ENCODE assay signal across 29 cellular contexts in genomic region chr3:173823911-173824460, GRCh38.
DNase-seq lines count a peak whose midpoint lies in the region; TF ChIP-seq lines count a peak whose summit lies in the region.
"Had no signal": no experiment of that assay in that cellular context is flagged by ENCODE, and none has a peak within 500 bp of the region (broad histone marks: within the 10 kb centered on the region; RNA-seq: fewer than 3 reads in every experiment).

No MANE protein-coding gene starts in this region.

- H3K27ac Mint-ChIP-seq in HFFc6 = no peak overlapping the region
- H3K27ac Mint-ChIP-seq: activated CD8-positive, alpha-beta T cell treated with anti-CD3 and anti-CD28 coated beads for 36 hours; activated naive CD4-positive, alpha-beta T cell treated with anti-CD3 and anti-CD28 coated beads, Interleukin-2, amount 50 U/mL, for 72 hours; activated T-helper 2 cell treated with anti-CD3 and anti-CD28 coated beads, Interferon-gamma antibody, Interleukin-2, Interleukin-4, amounts not matched to agents 10 μg/mL and 5 μg/mL and 100 μg/mL, durations not matched to agents 14 hours and 24 hours and 36 hours; natural killer cell treated with Interleukin-12 subunit alpha and Interleukin-12 subunit beta and Interleukin-15 and Interleukin-18, amount 100 ng/mL, for 72 hours; stimulated activated memory B cell treated with anti-CD40 and anti-IgM and Interleukin-4, amounts not matched to agents 10 μg/mL and 1 μg/mL and 100 μg/mL, for 72 hours had no signal

- peaks cover 55% of the 10 kb centered on the region for H3K4me1 Mint-ChIP-seq in HFFc6 (ENCODE audit: low read depth)
- H3K4me1 Mint-ChIP-seq: stimulated activated memory B cell treated with anti-CD40 and anti-IgM and Interleukin-4, amounts not matched to agents 10 μg/mL and 1 μg/mL and 100 μg/mL, for 72 hours had no signal

- no peaks in the 10 kb centered on the region for H3K9me3 Mint-ChIP-seq in HFFc6

- no peak for TF ChIP-seq CTCF in HFFc6 (IDR thresholded peaks at IDR 0.05)
- TF ChIP-seq CTCF in cardiac fibroblast (IDR thresholded peaks at IDR 0.05; ENCODE audit: low read depth, low read length) = no peak

- H3K4me3 Mint-ChIP-seq in HFFc6 = no peak overlapping the region
- H3K4me3 Mint-ChIP-seq: activated CD8-positive, alpha-beta T cell treated with anti-CD3 and anti-CD28 coated beads for 36 hours; natural killer cell treated with Interleukin-12 subunit alpha and Interleukin-12 subunit beta and Interleukin-15 and Interleukin-18, amount 100 ng/mL, for 72 hours; stimulated activated memory B cell treated with anti-CD40 and anti-IgM and Interleukin-4, amounts not matched to agents 10 μg/mL and 1 μg/mL and 100 μg/mL, for 72 hours had no signal

- peak; percentile 49 for DNase-seq in EH (ENCODE audit: low read depth)
- DNase-seq in HFFc6 = peak; percentile 37
- peak; percentile 1 to 16 for DNase-seq in cardiac fibroblast (ENCODE audit: low read depth in 2 of 2)
- DNase-seq in renal cortical epithelial cell (ENCODE audit: low read depth) = peak; percentile 30
- no peak for DNase-seq in mucosa of gallbladder (ENCODE audit: low spot score)
- DNase-seq in NCI-H345 (lab: John Stamatoyannopoulos, UW) = no peak
- no peak for DNase-seq in nucleus accumbens (lab: John Stamatoyannopoulos, UW)
- DNase-seq: activated CD8-positive, alpha-beta T cell treated with anti-CD3 and anti-CD28 coated beads for 36 hours; Calu3; DND-41; effector memory CD4-positive, alpha-beta T cell; erythroblast; foreskin melanocyte; H7; Kasumi-1; lower lobe of right lung; mucosa of descending colon; MV-4-11; NCI-H1436; NCI-H2081; NCI-H2227 treated with DMSO at 0.1 percent for 48 hours; NCI-H69; SHP77; transverse colon had no signal

- no peak overlapping the region for H3K4me3 ChIP-seq in cardiac fibroblast (replicated peaks in 1 of 2; ENCODE audit: low read depth in 2 of 2, low read length in 2 of 2)
- H3K4me3 ChIP-seq: coronary artery, lower lobe of right lung, mucosa of descending colon, transverse colon had no signal

- no peaks in the 10 kb centered on the region; the same call in 1 of the 2 replicates for H3K27me3 Mint-ChIP-seq in HFFc6 (ENCODE audit: insufficient read depth)
- H3K27me3 Mint-ChIP-seq: activated CD8-positive, alpha-beta T cell treated with anti-CD3 and anti-CD28 coated beads for 36 hours; natural killer cell treated with Interleukin-12 subunit alpha and Interleukin-12 subunit beta and Interleukin-15 and Interleukin-18, amount 100 ng/mL, for 72 hours; stimulated activated memory B cell treated with anti-CD40 and anti-IgM and Interleukin-4, amounts not matched to agents 10 μg/mL and 1 μg/mL and 100 μg/mL, for 72 hours had no signal

- H3K36me3 Mint-ChIP-seq in HFFc6 (ENCODE audit: low read depth) = no peaks in the 10 kb centered on the region
- H3K36me3 Mint-ChIP-seq: activated naive CD4-positive, alpha-beta T cell treated with anti-CD3 and anti-CD28 coated beads, Interleukin-2, amount 50 U/mL, for 72 hours; stimulated activated memory B cell treated with anti-CD40 and anti-IgM and Interleukin-4, amounts not matched to agents 10 μg/mL and 1 μg/mL and 100 μg/mL, for 72 hours had no signal

Comparison
In these comparisons a context has a peak if more than half of its experiments do, and no peak if none do; other contexts are left out.
1. DNase-seq: peak in EH (single experiment), HFFc6 (single experiment), cardiac fibroblast (2 of 2) and renal cortical epithelial cell (single experiment); none in mucosa of gallbladder (single experiment), NCI-H345 (single experiment) and nucleus accumbens (0 of 56).